8 cellular contexts compared by ENCODE assay signal in genomic region chr1:227944931-227945890, GRCh38. TPM values are rescaled to one million over a fixed set of nuclear protein-coding genes. Genes with fewer than 3 reads are reported as not detected.
DNase-seq lines count a peak whose midpoint lies in the region; ATAC-seq, FAIRE-seq and TF ChIP-seq lines count a peak whose summit lies in the region.

No MANE protein-coding gene starts in this region.

- no peaks in the 10 kb centered on the region for H3K36me3 ChIP-seq in kidney (ENCODE audit: control insufficient read depth in 1 of 2, insufficient read depth in 2 of 2, low read length in 2 of 2)
- H3K36me3 ChIP-seq in spleen: no peaks in the 10 kb centered on the region

- POLR2A ChIA-PET in activated B cell treated with CpG ODN at 0.5 μM for 24 hours (lab: Charles Lee): no interaction called here

- TF ChIP-seq CTCF in activated B cell treated with CpG ODN at 0.5 μM for 24 hours (IDR thresholded peaks at IDR 0.05) (no peak), kidney (IDR thresholded peaks at IDR 0.05; ENCODE audit: borderline replicate concordance, extremely low read depth, insufficient read depth) (no peak), spleen (IDR thresholded peaks at IDR 0.05 in 8 of 11, conservative IDR thresholded peaks at IDR 0.05 in 3 of 11) (no peak), D721Med (IDR thresholded peaks at IDR 0.05; ENCODE audit: insufficient read depth, missing control alignments) (no peak)

- no peak for FAIRE-seq in kidney (lab: Jason Lieb, UNC)
- no peak for FAIRE-seq in D721Med (lab: Jason Lieb, UNC)

- no peaks in the 10 kb centered on the region for H3K36me3 Mint-ChIP-seq in activated B cell treated with CpG ODN at 0.5 μM for 24 hours (ENCODE audit: low read depth)

- H3K27ac Mint-ChIP-seq in activated B cell treated with CpG ODN at 0.5 μM for 24 hours: no peak overlapping the region

- no peak overlapping the region for H3K9ac ChIP-seq in kidney (ENCODE audit: low read length in 2 of 2)

- H3K9me3 ChIP-seq in kidney (ENCODE audit: control insufficient read depth in 1 of 2, low read length in 2 of 2) (no peaks in the 10 kb centered on the region), spleen (no peaks in the 10 kb centered on the region)

- H3K4me1 ChIP-seq in kidney (ENCODE audit: control insufficient read depth in 1 of 2, insufficient read depth in 1 of 2, low read depth in 1 of 2, low read length in 2 of 2) (peaks cover 6% of the 10 kb centered on the region in 2 donors), spleen (peaks cover 18 to 52% (median 36%) of the 10 kb centered on the region in 6 donors)

- TF ChIP-seq POLR2A in spleen (IDR thresholded peaks at IDR 0.05): no peak

- intact Hi-C loops in activated B cell treated with CpG ODN at 0.5 μM for 24 hours (cut with micrococcal nuclease) (no loop called here), kidney (cut with DNase I) (loop anchor here (10.0 kb wide), 1 partner anchor 180 kb away; no protein-coding TSS in a partner anchor), spleen (cut with DNase I; ENCODE audit: low total_unique reads) (loop anchor here (5.0 kb wide), 1 partner anchor 183 kb away; no protein-coding TSS in a partner anchor)

- WGBS in spleen, 5 donors: 84 to 91% (median 89%) methylated on average over 8 to 18 of the region's 18 CpGs

- H3K27ac ChIP-seq in kidney (ENCODE audit: low read depth in 2 of 2, low read length in 2 of 2): no peak overlapping the region
- peak overlapping the region in 7 of 8 donors; percentile 32 to 81 (median 67) for H3K27ac ChIP-seq in spleen

- peaks cover 19% of the 10 kb centered on the region for H3K27me3 Mint-ChIP-seq in activated B cell treated with CpG ODN at 0.5 μM for 24 hours

- peaks cover 9% of the 10 kb centered on the region for H3K4me1 Mint-ChIP-seq in activated B cell treated with CpG ODN at 0.5 μM for 24 hours

- peak; percentile 59 for DNase-seq in NCI-H2171 treated with DMSO at 0.1 percent for 48 hours (lab: John Stamatoyannopoulos, UW)
- DNase-seq in NCI-H2171 (lab: John Stamatoyannopoulos, UW): no peak
- DNase-seq in activated B cell treated with CpG ODN at 0.5 μM for 24 hours: peak; percentile 11
- DNase-seq in kidney: peak; percentile 64
- peak; percentile 74 for DNase-seq in spleen
- DNase-seq in SKM-1 (lab: John Stamatoyannopoulos, UW; ENCODE audit: unreplicated experiment): no peak
- DNase-seq in D721Med (ENCODE audit: insufficient read length, low spot score): no peak

- CTCF ChIA-PET in activated B cell treated with CpG ODN at 0.5 μM for 24 hours (lab: Charles Lee): interaction anchor here (1.2 to 1.4 kb wide), 2 partner anchors 182 to 184 kb away, joined by 3 read pairs; no protein-coding TSS in a partner anchor

- no peak overlapping the region for H3K4me3 Mint-ChIP-seq in activated B cell treated with CpG ODN at 0.5 μM for 24 hours

- no peak for ATAC-seq in activated B cell treated with CpG ODN at 0.5 μM for 24 hours (ENCODE audit: low read depth)
- no peak for ATAC-seq in GM21825 (IDR thresholded peaks at IDR 0.05; ENCODE audit: unreplicated experiment)

- H3K27me3 ChIP-seq in spleen (replicated peaks in 1 of 7): peaks cover 0 to 65% (median 28%) of the 10 kb centered on the region in 7 donors

- H3K4me3 ChIP-seq in kidney (ENCODE audit: low read length in 2 of 2) (no peak overlapping the region), spleen (no peak overlapping the region)

- H3K9me3 Mint-ChIP-seq in activated B cell treated with CpG ODN at 0.5 μM for 24 hours: no peaks in the 10 kb centered on the region

RNA-seq across cellular contexts. Expression of gene WNT9A, which starts 2.5 kb away (rescaled TPM):
- total RNA-seq in activated B cell treated with CpG ODN at 0.5 μM for 24 hours: 0.05 TPM in 1 of 2 replicates, not detected in the other
- total RNA-seq in kidney: 3.1 TPM
- polyA plus RNA-seq in kidney (ENCODE audit: insufficient read depth, low read depth, low replicate concordance): 0.58 TPM
- total RNA-seq in spleen: 1 to 10 TPM in 4 of 7 donors, under 1 TPM in 3; 0.37 to 3.6 (median 1.2) TPM
- under 1 TPM; 0.08 to 0.70 (median 0.11) TPM for polyA plus RNA-seq in spleen

Comparison
In these comparisons a context has a peak if more than half of its experiments do, and no peak if none do; other contexts are left out.
1. DNase-seq: peak in NCI-H2171 treated with DMSO at 0.1 percent for 48 hours (single experiment), activated B cell treated with CpG ODN at 0.5 μM for 24 hours (single experiment), kidney (single experiment) and spleen (single experiment); none in NCI-H2171 (single experiment), SKM-1 (single experiment) and D721Med (single experiment).
2. H3K27ac ChIP-seq: peak in spleen (7 of 8); none in kidney (0 of 2).